In the genomic region with DNA sequence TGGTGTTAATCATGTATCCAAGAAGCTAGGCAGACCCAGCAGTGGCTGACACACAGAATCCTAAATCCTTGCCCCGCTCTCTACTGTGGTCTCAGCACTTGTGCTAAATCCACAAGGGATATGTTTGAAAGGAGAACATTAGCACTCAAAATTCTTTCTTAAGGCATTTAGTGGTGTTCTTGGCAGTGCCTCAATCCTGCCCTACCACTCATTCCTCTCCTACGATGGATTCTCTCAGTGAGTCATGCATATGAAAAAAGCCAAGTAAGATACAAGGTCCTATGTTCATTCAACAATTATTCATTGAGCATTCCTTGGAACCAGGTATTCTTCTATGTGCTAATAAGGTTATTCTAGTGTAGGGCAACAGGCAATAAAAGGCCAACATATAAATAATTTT, we compare ENCODE assay signal across 15 cellular contexts. TPM values are rescaled to one million over a fixed set of nuclear protein-coding genes. Genes with fewer than 3 reads are reported as not detected.
DNase-seq lines count a peak whose midpoint lies in the region; ATAC-seq, FAIRE-seq and TF ChIP-seq lines count a peak whose summit lies in the region.
"Had no signal": no experiment of that assay in that cellular context is flagged by ENCODE, and none has a peak within 500 bp of the region (broad histone marks: within the 10 kb centered on the region; RNA-seq: fewer than 3 reads in every experiment).

No MANE protein-coding gene starts in this region.

- no peak overlapping the region for H3K4me3 Mint-ChIP-seq in mesothelial cell of epicardium
- H3K4me3 Mint-ChIP-seq: activated naive CD4-positive, alpha-beta T cell treated with anti-CD3 and anti-CD28 coated beads for 36 hours had no signal

- H3K36me3 ChIP-seq in Panc1 (ENCODE audit: control insufficient read depth, insufficient read depth, low read length) (no peaks in the 10 kb centered on the region), right atrium auricular region (no peaks in the 10 kb centered on the region)
- H3K36me3 ChIP-seq: prostate gland had no signal

- DNase-seq in AG20443 (ENCODE audit: low spot score) (peak; percentile 81), Panc1 (ENCODE audit: low read depth, low spot score) (no peak), epithelial cell of esophagus (ENCODE audit: low read depth) (peak; percentile 61), midbrain (lab: John Stamatoyannopoulos, UW) (peak; percentile 13), right atrium auricular region (ENCODE audit: low spot score) (no peak), mesothelial cell of epicardium (ENCODE audit: low spot score in 2 of 2, unreplicated experiment in 2 of 2) (no peak), RCC 7860 (ENCODE audit: low spot score) (no peak)
- DNase-seq: activated naive CD4-positive, alpha-beta T cell treated with anti-CD3 and anti-CD28 coated beads for 36 hours; MV-4-11; testis had no signal

- H3K27me3 Mint-ChIP-seq in mesothelial cell of epicardium (ENCODE audit: low read depth): no peaks in the 10 kb centered on the region

- intact Hi-C loops in Panc1 (cut with micrococcal nuclease; ENCODE audit: unreplicated experiment): no loop called here

- CTCF ChIA-PET in Panc1 (lab: Charles Lee): no interaction called here

- no peak for TF ChIP-seq CTCF in Panc1 (IDR thresholded peaks at IDR 0.05)
- no peak for TF ChIP-seq CTCF in epithelial cell of esophagus (IDR thresholded peaks at IDR 0.05; ENCODE audit: insufficient read depth, low read depth, low read length, missing control alignments)
- TF ChIP-seq CTCF in right atrium auricular region (IDR thresholded peaks at IDR 0.05): no peak
- no peak for TF ChIP-seq CTCF in mesothelial cell of epicardium (IDR thresholded peaks at IDR 0.05; ENCODE audit: unreplicated experiment)

- ATAC-seq in Panc1 (no peak), HG03196 (IDR thresholded peaks at IDR 0.05; ENCODE audit: unreplicated experiment) (no peak)

- H3K27ac ChIP-seq in Panc1 (ENCODE audit: low read length): no peak overlapping the region
- no peak overlapping the region for H3K27ac ChIP-seq in right atrium auricular region
- H3K27ac ChIP-seq: BLaER1, prostate gland, testis, VCaP had no signal

- peaks cover 9% of the 10 kb centered on the region for H3K4me1 Mint-ChIP-seq in mesothelial cell of epicardium

- no peaks in the 10 kb centered on the region for H3K9me3 Mint-ChIP-seq in mesothelial cell of epicardium
- H3K9me3 Mint-ChIP-seq: activated naive CD4-positive, alpha-beta T cell treated with anti-CD3 and anti-CD28 coated beads for 36 hours had no signal

- no peak for FAIRE-seq in RCC 7860 (lab: Jason Lieb, UNC)
- FAIRE-seq: HTR-8/SVneo had no signal

- BruUV-seq in Panc1 (replicated peaks; lab: Mats Ljungman, UMichigan): TSS peak; percentile 23

- POLR2A ChIA-PET in Panc1 (lab: Charles Lee): no interaction called here

- no peaks in the 10 kb centered on the region for H3K4me1 ChIP-seq in Panc1 (ENCODE audit: control insufficient read depth, insufficient read depth, low read length)
- H3K4me1 ChIP-seq in right atrium auricular region: peaks cover 0 to 19% of the 10 kb centered on the region in 2 donors
- H3K4me1 ChIP-seq: prostate gland, testis had no signal

- in situ Hi-C loops in Panc1 (cut with HindIII; ENCODE audit: low pct_unique_long_range_greater_than_20kb, low sequenced_read_pairs): no loop called here

- H3K27me3 ChIP-seq in Panc1 (ENCODE audit: control insufficient read depth, insufficient read depth, low read length): no peaks in the 10 kb centered on the region
- no peaks in the 10 kb centered on the region for H3K27me3 ChIP-seq in right atrium auricular region
- H3K27me3 ChIP-seq: BLaER1, testis had no signal

- H3K36me3 Mint-ChIP-seq in mesothelial cell of epicardium: peaks cover 10% of the 10 kb centered on the region

- H3K9me3 ChIP-seq in Panc1 (ENCODE audit: control insufficient read depth, insufficient read depth, low read depth, low read length) (no peaks in the 10 kb centered on the region), right atrium auricular region (no peaks in the 10 kb centered on the region)
- H3K9me3 ChIP-seq: prostate gland, testis had no signal

- H3K27ac Mint-ChIP-seq in mesothelial cell of epicardium: no peak overlapping the region
- H3K27ac Mint-ChIP-seq: activated naive CD4-positive, alpha-beta T cell treated with anti-CD3 and anti-CD28 coated beads for 36 hours had no signal

- no peak overlapping the region for H3K4me3 ChIP-seq in Panc1 (ENCODE audit: low read depth in 2 of 2, low read length in 2 of 2)
- H3K4me3 ChIP-seq in epithelial cell of esophagus (ENCODE audit: low read length): no peak overlapping the region
- no peak overlapping the region for H3K4me3 ChIP-seq in right atrium auricular region
- H3K4me3 ChIP-seq: BLaER1, prostate gland, testis had no signal

RNA-seq across cellular contexts. Expression of gene RRP8, which starts 31.2 kb away (rescaled TPM):
- total RNA-seq in Panc1 (2021; ENCODE audit: unreplicated experiment): 23.1 TPM
- polyA plus RNA-seq in Panc1 (2012; ENCODE audit: insufficient read length): 15.3 TPM
- total RNA-seq in right atrium auricular region: 10 to 100 TPM in 1 of 2 donors, 1 to 10 TPM in 1; 9.7 to 12.2 TPM
- 18.6 to 22.5 TPM (median 21.0 TPM) in 3 replicates for total RNA-seq in mesothelial cell of epicardium

RNA-seq across cellular contexts. Expression of gene ILK, which starts 31.4 kb away (rescaled TPM):
- 204 TPM for total RNA-seq in Panc1 (2021; ENCODE audit: unreplicated experiment)
- polyA plus RNA-seq in Panc1 (2012; ENCODE audit: insufficient read length): 463 TPM
- 100 to 1,000 TPM; 142 to 193 TPM for total RNA-seq in right atrium auricular region
- total RNA-seq in mesothelial cell of epicardium: 127 to 144 TPM (median 130 TPM) in 3 replicates

RNA-seq across cellular contexts. Expression of gene TAF10, which starts 39.8 kb away (rescaled TPM):
- total RNA-seq in Panc1 (2021; ENCODE audit: unreplicated experiment) (387 TPM), right atrium auricular region (10 to 100 TPM; 26.6 to 54.0 TPM), mesothelial cell of epicardium (112 to 119 TPM (median 115 TPM) in 3 replicates)
- polyA plus RNA-seq in Panc1 (2012; ENCODE audit: insufficient read length): 549 TPM

RNA-seq across cellular contexts. Expression of gene TPP1, which starts 47.0 kb away (rescaled TPM):
- 200 TPM for total RNA-seq in Panc1 (2021; ENCODE audit: unreplicated experiment)
- 200 TPM for polyA plus RNA-seq in Panc1 (2012; ENCODE audit: insufficient read length)
- total RNA-seq in right atrium auricular region: 10 to 100 TPM; 48.8 to 83.1 TPM
- 45.8 to 50.1 TPM (median 46.0 TPM) in 3 replicates for total RNA-seq in mesothelial cell of epicardium

Comparison
In these comparisons a context has a peak if more than half of its experiments do, and no peak if none do; other contexts are left out.
1. DNase-seq: peak in AG20443 (single experiment), epithelial cell of esophagus (single experiment) and midbrain (single experiment); none in Panc1 (single experiment), right atrium auricular region (single experiment), mesothelial cell of epicardium (0 of 2) and RCC 7860 (single experiment).